In genomic region chr1:12014141-12014981, GRCh38 we compare ENCODE assay signal across 7 cellular contexts. TPM values are rescaled to one million over a fixed set of nuclear protein-coding genes. Genes with fewer than 3 reads are reported as not detected.
DNase-seq lines count a peak whose midpoint lies in the region; ATAC-seq and TF ChIP-seq lines count a peak whose summit lies in the region.

No MANE protein-coding gene starts in this region.

- H3K27me3 Mint-ChIP-seq in endodermal cell (ENCODE audit: insufficient read depth), result no peaks in the 10 kb centered on the region
- no peaks in the 10 kb centered on the region for H3K27me3 Mint-ChIP-seq in progenitor cell of endocrine pancreas

- H3K27ac ChIP-seq in OCI-LY1 (ENCODE audit: low read depth, low read length, poor library complexity, severe bottlenecking) (peak overlapping the region; percentile 17), endodermal cell (ENCODE audit: low read depth, low read length) (no peak overlapping the region)

- no peak overlapping the region for H3K4me2 ChIP-seq in OCI-LY1 (ENCODE audit: low read length)

- H3K27me3 ChIP-seq in OCI-LY1 (ENCODE audit: insufficient read depth, low read length), result no peaks in the 10 kb centered on the region
- H3K27me3 ChIP-seq in endodermal cell (ENCODE audit: control insufficient read depth, insufficient read depth, low read length, poor library complexity, severe bottlenecking), result no peaks in the 10 kb centered on the region

- WGBS in endodermal cell (ENCODE audit: insufficient coverage in 1 of 2, insufficient read length in 1 of 2), 2 experiments, result 92 to 97% methylated on average over 12 to 16 of the region's 16 CpGs

- ATAC-seq in sciatic nerve, result no peak
- ATAC-seq in GM19455 (IDR thresholded peaks at IDR 0.05; ENCODE audit: unreplicated experiment), result no peak

- H3K4me3 ChIP-seq in OCI-LY1 (ENCODE audit: low read depth, low read length, poor library complexity, severe bottlenecking) (no peak overlapping the region), endodermal cell (ENCODE audit: low read length) (no peak overlapping the region)

- H3K9me2 ChIP-seq in OCI-LY1 (ENCODE audit: low read depth, low read length), result no peaks in the 10 kb centered on the region

- DNase-seq in GM04503 (ENCODE audit: low read depth), result peak; percentile 36
- DNase-seq in endodermal cell, result peak; percentile 76
- no peak for DNase-seq in progenitor cell of endocrine pancreas (ENCODE audit: low spot score, unreplicated experiment)
- DNase-seq in sciatic nerve (ENCODE audit: low spot score), result no peak
- DNase-seq in NCI-H748 treated with DMSO at 0.1 percent for 48 hours (lab: John Stamatoyannopoulos, UW), result no peak

- no peak overlapping the region for H2AFZ ChIP-seq in OCI-LY1 (ENCODE audit: low read length)

- H3K9ac ChIP-seq in OCI-LY1 (ENCODE audit: low read length) (no peak overlapping the region), endodermal cell (ENCODE audit: extremely low read depth, low read length, poor library complexity, severe bottlenecking) (no peak overlapping the region)

- peaks cover 4% of the 10 kb centered on the region for H3K9me3 Mint-ChIP-seq in endodermal cell
- no peaks in the 10 kb centered on the region for H3K9me3 Mint-ChIP-seq in progenitor cell of endocrine pancreas (ENCODE audit: low read depth)

- H3K36me3 ChIP-seq in OCI-LY1 (ENCODE audit: insufficient read depth, low read length) (peaks cover 41% of the 10 kb centered on the region), endodermal cell (ENCODE audit: control insufficient read depth, insufficient read depth, low read length) (peaks cover 34% of the 10 kb centered on the region)

- H3K4me1 ChIP-seq in OCI-LY1 (ENCODE audit: insufficient read depth, low read length, severe bottlenecking) (no peaks in the 10 kb centered on the region), endodermal cell (ENCODE audit: control insufficient read depth, insufficient read depth, low read length) (no peaks in the 10 kb centered on the region)

- no peaks in the 10 kb centered on the region for H3K9me3 ChIP-seq in OCI-LY1 (ENCODE audit: low read length)
- no peaks in the 10 kb centered on the region for H3K9me3 ChIP-seq in endodermal cell (ENCODE audit: control insufficient read depth, low read length)

- no peaks in the 10 kb centered on the region; the same call in 1 of the 2 replicates for H3F3A ChIP-seq in OCI-LY1 (ENCODE audit: insufficient read depth, low read length)

- H4K20me1 ChIP-seq in OCI-LY1 (ENCODE audit: insufficient read depth, low read length), result no peaks in the 10 kb centered on the region

- intact Hi-C loops in sciatic nerve (cut with DNase I), result no loop called here

- H3K4me3 Mint-ChIP-seq in endodermal cell (no peak overlapping the region), progenitor cell of endocrine pancreas (ENCODE audit: low read depth) (no peak overlapping the region)

- H3K27ac Mint-ChIP-seq in endodermal cell (peak overlapping the region; percentile 56), progenitor cell of endocrine pancreas (peak overlapping the region; percentile 1)

- H3K79me2 ChIP-seq in OCI-LY1 (ENCODE audit: insufficient read depth, low read length), result no peaks in the 10 kb centered on the region

- H3K36me3 Mint-ChIP-seq in endodermal cell (ENCODE audit: low read depth) (peaks cover 46% of the 10 kb centered on the region), progenitor cell of endocrine pancreas (ENCODE audit: insufficient read depth) (peaks cover 9% of the 10 kb centered on the region)

- no peaks in the 10 kb centered on the region for H3K4me1 Mint-ChIP-seq in endodermal cell
- H3K4me1 Mint-ChIP-seq in progenitor cell of endocrine pancreas (ENCODE audit: low read depth), result no peaks in the 10 kb centered on the region

- TF ChIP-seq CTCF in OCI-LY1 (IDR thresholded peaks at IDR 0.05; ENCODE audit: low read length), result 0 out of 2 replicates have a peak, but pooled peaks have one; percentile 9
- peak; percentile 67 for TF ChIP-seq CTCF in endodermal cell (conservative IDR thresholded peaks at IDR 0.05)
- TF ChIP-seq CTCF in progenitor cell of endocrine pancreas (IDR thresholded peaks at IDR 0.05; ENCODE audit: unreplicated experiment), result no peak

RNA-seq across cellular contexts. Expression of gene MIIP, which starts 4.9 kb away (rescaled TPM):
- total RNA-seq in endodermal cell (10 to 100 TPM; 66.2 to 72.1 TPM), progenitor cell of endocrine pancreas (46.5 and 47.1 TPM in 2 replicates), sciatic nerve (33.3 TPM)
- polyA plus RNA-seq in endodermal cell (2013, experiment 1 of 2), result 57.6 TPM
- polyA plus RNA-seq in endodermal cell (2013, experiment 2 of 2), result 47.7 TPM

RNA-seq across cellular contexts. Expression of gene MFN2, which starts 34.1 kb away (rescaled TPM):
- total RNA-seq in endodermal cell, result 10 to 100 TPM; 41.7 to 56.3 TPM
- polyA plus RNA-seq in endodermal cell (2013, experiment 1 of 2), result 47.0 TPM
- 43.4 TPM for polyA plus RNA-seq in endodermal cell (2013, experiment 2 of 2)
- 50.6 and 55.8 TPM in 2 replicates for total RNA-seq in progenitor cell of endocrine pancreas
- 68.6 TPM for total RNA-seq in sciatic nerve

RNA-seq across cellular contexts. Expression of gene TNFRSF8, which starts 48.7 kb away (rescaled TPM):
- total RNA-seq in endodermal cell (1 to 10 TPM in 1 of 2 donors, under 1 TPM in 1; 0.69 to 2.3 TPM), progenitor cell of endocrine pancreas (not detected in 2 replicates), sciatic nerve (5.2 TPM)
- polyA plus RNA-seq in endodermal cell (2013, experiment 1 of 2), result 0.85 TPM
- 0.41 TPM for polyA plus RNA-seq in endodermal cell (2013, experiment 2 of 2)

Comparison
In these comparisons a context has a peak if more than half of its experiments do, and no peak if none do; other contexts are left out.
1. DNase-seq: peak in GM04503 (single experiment) and endodermal cell (single experiment); none in progenitor cell of endocrine pancreas (single experiment), sciatic nerve (single experiment) and NCI-H748 treated with DMSO at 0.1 percent for 48 hours (single experiment).